In the genomic region with DNA sequence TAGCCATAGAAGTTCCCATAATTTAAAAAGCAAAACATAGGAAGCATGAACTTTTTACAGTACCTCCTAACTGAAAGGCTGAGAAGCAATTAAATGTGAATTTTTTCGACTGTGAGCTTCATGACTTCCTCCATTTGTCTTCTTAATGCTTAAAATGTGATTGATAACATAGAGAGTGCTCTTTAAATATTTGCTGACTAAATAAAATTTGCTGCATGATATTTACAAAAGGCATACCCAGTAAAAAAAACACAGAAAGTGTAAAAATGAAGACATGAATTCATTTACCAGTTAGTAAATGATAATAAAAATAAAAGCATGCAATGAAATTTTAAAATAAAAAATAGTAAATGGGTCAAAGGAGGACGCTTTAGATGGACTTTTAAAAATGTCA, we compare ENCODE assay signal across 2 cellular contexts.
A peak's percentile ranks its signal among the peaks of the same experiment; 100 is the strongest.
TF ChIP-seq lines count a peak whose summit lies in the region.

No MANE protein-coding gene starts in this region.

TF ChIP-seq in HepG2, 621 proteins besides CTCF, POLR2A, EP300 and RAD21:
- TF ChIP-seq ZFP90 (CRISPR knock-in tag; IDR thresholded peaks at IDR 0.05; ENCODE audit: borderline replicate concordance) (no peak), ZSCAN20 (CRISPR knock-in tag; IDR thresholded peaks at IDR 0.05; ENCODE audit: borderline replicate concordance) (no peak), MAFF (IDR thresholded peaks at IDR 0.05; ENCODE audit: low read depth, low read length) (peak; percentile 77), ADNP (CRISPR knock-in tag; IDR thresholded peaks at IDR 0.05) (no peak), MAFK (conservative IDR thresholded peaks at IDR 0.05 in 1 of 2, IDR thresholded peaks at IDR 0.05 in 1 of 2; ENCODE audit: low read length in 2 of 2) (peak; percentile 74 to 85)

TF ChIP-seq in K562, 482 proteins besides CTCF, POLR2A, EP300 and RAD21:
- TF ChIP-seq ZNF316 (IDR thresholded peaks at IDR 0.05), result peak; percentile 57; the same call in 1 of the 2 replicates
- TF ChIP-seq MAFK (IDR thresholded peaks at IDR 0.05; ENCODE audit: low read length), result no peak
- peak; percentile 16; the same call in 1 of the 2 replicates for TF ChIP-seq C11orf30 (IDR thresholded peaks at IDR 0.05; ENCODE audit: low read depth)
TF ChIP-seq in K562: peak in this region for 2.
